In genomic region chr14:98163285-98163741, GRCh38 we compare ENCODE assay signal across 1 cellular context.
TF ChIP-seq lines count a peak whose summit lies in the region.

No MANE protein-coding gene starts in this region.

TF ChIP-seq in GM23338, 12 proteins besides CTCF, POLR2A, EP300 and RAD21 (continued from another document):
- TF ChIP-seq ZNF462 (CRISPR knock-in tag; IDR thresholded peaks at IDR 0.05) = no peak
- no peak for TF ChIP-seq ETS1 (IDR thresholded peaks at IDR 0.05)
- TF ChIP-seq STAT1 (IDR thresholded peaks at IDR 0.05; ENCODE audit: unreplicated experiment) = no peak
- no peak for TF ChIP-seq JUNB (IDR thresholded peaks at IDR 0.05; ENCODE audit: unreplicated experiment)
- TF ChIP-seq CREB1 (CRISPR knock-in tag; IDR thresholded peaks at IDR 0.05; ENCODE audit: low read depth) = no peak
- TF ChIP-seq EZH2phosphoT487 (IDR thresholded peaks at IDR 0.05; ENCODE audit: unreplicated experiment) = no peak
- no peak for TF ChIP-seq ZNF331 (CRISPR knock-in tag; IDR thresholded peaks at IDR 0.05; ENCODE audit: low read depth)
- no peak for TF ChIP-seq REST (IDR thresholded peaks at IDR 0.05; ENCODE audit: unreplicated experiment)
- TF ChIP-seq POLR2AphosphoS5 (IDR thresholded peaks at IDR 0.05; ENCODE audit: low read depth) = no peak
